In genomic region chr9:33445941-33446506, GRCh38 we compare ENCODE assay signal across 8 cellular contexts. TPM values are rescaled to one million over a fixed set of nuclear protein-coding genes. Genes with fewer than 3 reads are reported as not detected.
DNase-seq lines count a peak whose midpoint lies in the region; ATAC-seq lines count a peak whose summit lies in the region.

No MANE protein-coding gene starts in this region.

- intact Hi-C loops in activated CD4-positive, alpha-beta T cell treated with anti-CD3 and anti-CD28 coated beads for 36 hours (cut with DNase I, micrococcal nuclease), result loop anchor here (1.0 to 5.0 kb wide), 11 partner anchors 12 to 883 kb away; partner anchors contain the start of genes NFX1 (in 2 of the 2), AQP7 (in 1 of the 2), BAG1 (in 1 of the 2) and CHMP5 (in 1 of the 2)
- intact Hi-C loops in activated CD4-positive, alpha-beta memory T cell treated with anti-CD3 and anti-CD28 coated beads for 36 hours (cut with micrococcal nuclease), result loop anchor here (1.0 to 5.0 kb wide), 8 partner anchors 8 to 284 kb away; partner anchors contain the start of genes BAG1, CHMP5 and NFX1

- no peak for DNase-seq in activated CD4-positive, alpha-beta T cell treated with anti-CD3 and anti-CD28 coated beads for 36 hours
- DNase-seq in activated CD4-positive, alpha-beta T cell treated with anti-CD3 and anti-CD28 coated beads for 48 hours, result no peak
- DNase-seq in activated CD4-positive, alpha-beta memory T cell treated with anti-CD3 and anti-CD28 coated beads for 36 hours, result no peak
- DNase-seq in left kidney (ENCODE audit: low read depth, low spot score), result peak; percentile 85
- DNase-seq in stimulated activated naive CD8-positive, alpha-beta T cell treated with anti-CD3 and anti-CD28 coated beads, Interleukin-15, amount 100 ng/mL, for 72 hours, result no peak
- DNase-seq in cerebellum (ENCODE audit: low spot score), result no peak

- POLR2A ChIA-PET in activated CD4-positive, alpha-beta T cell treated with anti-CD3 and anti-CD28 coated beads for 36 hours (lab: Charles Lee), result interaction anchor here (2.5 kb wide), 1 partner anchor 28 kb away, joined by 10 read pairs; the partner anchor contains the start of gene NOL6
- POLR2A ChIA-PET in activated CD4-positive, alpha-beta memory T cell treated with anti-CD3 and anti-CD28 coated beads for 36 hours (lab: Charles Lee), result interaction anchor here (1.9 to 4.1 kb wide), 3 partner anchors 28 to 156 kb away, joined by 6 to 28 read pairs (median 9); partner anchors contain the start of genes NFX1 and NOL6

- peaks cover 4% of the 10 kb centered on the region for H3K36me3 Mint-ChIP-seq in activated CD4-positive, alpha-beta T cell treated with anti-CD3 and anti-CD28 coated beads for 36 hours (ENCODE audit: low read depth)
- peaks cover 1% of the 10 kb centered on the region for H3K36me3 Mint-ChIP-seq in activated CD4-positive, alpha-beta memory T cell treated with anti-CD3 and anti-CD28 coated beads for 36 hours

- peaks cover 41% of the 10 kb centered on the region for H3K4me1 Mint-ChIP-seq in activated CD4-positive, alpha-beta T cell treated with anti-CD3 and anti-CD28 coated beads for 36 hours
- peaks cover 49% of the 10 kb centered on the region for H3K4me1 Mint-ChIP-seq in activated CD4-positive, alpha-beta memory T cell treated with anti-CD3 and anti-CD28 coated beads for 36 hours (ENCODE audit: low read depth)
- H3K4me1 Mint-ChIP-seq in stimulated activated naive CD8-positive, alpha-beta T cell treated with anti-CD3 and anti-CD28 coated beads, Interleukin-15, amount 100 ng/mL, for 72 hours, result peaks cover 51% of the 10 kb centered on the region

- no peaks in the 10 kb centered on the region for H3K9me3 Mint-ChIP-seq in activated CD4-positive, alpha-beta T cell treated with anti-CD3 and anti-CD28 coated beads for 36 hours (ENCODE audit: low read depth)
- no peaks in the 10 kb centered on the region for H3K9me3 Mint-ChIP-seq in activated CD4-positive, alpha-beta memory T cell treated with anti-CD3 and anti-CD28 coated beads for 36 hours
- H3K9me3 Mint-ChIP-seq in stimulated activated naive CD8-positive, alpha-beta T cell treated with anti-CD3 and anti-CD28 coated beads, Interleukin-15, amount 100 ng/mL, for 72 hours, result no peaks in the 10 kb centered on the region

- H3K27me3 Mint-ChIP-seq in activated CD4-positive, alpha-beta T cell treated with anti-CD3 and anti-CD28 coated beads for 36 hours, result no peaks in the 10 kb centered on the region
- H3K27me3 Mint-ChIP-seq in activated CD4-positive, alpha-beta memory T cell treated with anti-CD3 and anti-CD28 coated beads for 36 hours, result no peaks in the 10 kb centered on the region
- no peaks in the 10 kb centered on the region for H3K27me3 Mint-ChIP-seq in stimulated activated naive CD8-positive, alpha-beta T cell treated with anti-CD3 and anti-CD28 coated beads, Interleukin-15, amount 100 ng/mL, for 72 hours

- H3K27ac Mint-ChIP-seq in activated CD4-positive, alpha-beta T cell treated with anti-CD3 and anti-CD28 coated beads for 36 hours, result peak overlapping the region; percentile 93
- peak overlapping the region; percentile 94 for H3K27ac Mint-ChIP-seq in activated CD4-positive, alpha-beta memory T cell treated with anti-CD3 and anti-CD28 coated beads for 36 hours
- H3K27ac Mint-ChIP-seq in stimulated activated naive CD8-positive, alpha-beta T cell treated with anti-CD3 and anti-CD28 coated beads, Interleukin-15, amount 100 ng/mL, for 72 hours, result peak overlapping the region in 1 of 2 donors; percentile 93

- peak overlapping the region; percentile 79 for H3K4me3 Mint-ChIP-seq in activated CD4-positive, alpha-beta T cell treated with anti-CD3 and anti-CD28 coated beads for 36 hours
- H3K4me3 Mint-ChIP-seq in activated CD4-positive, alpha-beta memory T cell treated with anti-CD3 and anti-CD28 coated beads for 36 hours, result peak overlapping the region; percentile 89
- H3K4me3 Mint-ChIP-seq in stimulated activated naive CD8-positive, alpha-beta T cell treated with anti-CD3 and anti-CD28 coated beads, Interleukin-15, amount 100 ng/mL, for 72 hours, result peak overlapping the region; percentile 90 to 95

- no peak for ATAC-seq in activated CD4-positive, alpha-beta T cell treated with anti-CD3 and anti-CD28 coated beads for 36 hours
- ATAC-seq in stimulated activated naive CD8-positive, alpha-beta T cell treated with anti-CD3 and anti-CD28 coated beads, Interleukin-15, amount 100 ng/mL, for 72 hours, result peak; percentile 0
- ATAC-seq in HG03175 (IDR thresholded peaks at IDR 0.05; ENCODE audit: unreplicated experiment), result no peak
- ATAC-seq in GM18909 (IDR thresholded peaks at IDR 0.05; ENCODE audit: poor library complexity, unreplicated experiment), result no peak

- CTCF ChIA-PET in activated CD4-positive, alpha-beta T cell treated with anti-CD3 and anti-CD28 coated beads for 36 hours (lab: Charles Lee), result interaction anchor here (0.8 to 4.5 kb wide), 5 partner anchors 8 to 40 kb away, joined by 3 to 39 read pairs (median 10); no protein-coding TSS in a partner anchor
- CTCF ChIA-PET in activated CD4-positive, alpha-beta memory T cell treated with anti-CD3 and anti-CD28 coated beads for 36 hours (lab: Charles Lee), result interaction anchor here (1.3 to 22.0 kb wide), 4 partner anchors 21 to 71 kb away, joined by 3 to 386 read pairs (median 104); partner anchors contain the start of gene NOL6

RNA-seq across cellular contexts. Expression of gene AQP3, which starts 1.4 kb away (rescaled TPM):
- 10 to 100 TPM in 1 of 2 experiments, 1 to 10 TPM in 1; 8.5 to 11.3 TPM for total RNA-seq in activated CD4-positive, alpha-beta T cell treated with anti-CD3 and anti-CD28 coated beads for 36 hours
- total RNA-seq in activated CD4-positive, alpha-beta memory T cell treated with anti-CD3 and anti-CD28 coated beads for 36 hours, result 10 to 100 TPM; 19.4 to 20.2 TPM
- total RNA-seq in cerebellum, result 1.1 TPM

RNA-seq across cellular contexts. Expression of gene NOL6, which starts 27.7 kb away (rescaled TPM):
- 10 to 100 TPM; 39.0 to 39.4 TPM for total RNA-seq in activated CD4-positive, alpha-beta T cell treated with anti-CD3 and anti-CD28 coated beads for 36 hours
- 10 to 100 TPM; 38.1 to 39.7 TPM for total RNA-seq in activated CD4-positive, alpha-beta memory T cell treated with anti-CD3 and anti-CD28 coated beads for 36 hours
- 12.2 TPM for total RNA-seq in cerebellum

RNA-seq across cellular contexts. Expression of gene AQP7, which starts 43.7 kb away (rescaled TPM):
- not detected for total RNA-seq in activated CD4-positive, alpha-beta T cell treated with anti-CD3 and anti-CD28 coated beads for 36 hours
- under 1 TPM; 0.12 to 0.36 TPM for total RNA-seq in activated CD4-positive, alpha-beta memory T cell treated with anti-CD3 and anti-CD28 coated beads for 36 hours
- total RNA-seq in cerebellum, result 0.54 TPM
